ENCODE assay signal across 23 cellular contexts in genomic region chr2:10357193-10357592, GRCh38. TPM values are rescaled to one million over a fixed set of nuclear protein-coding genes. Genes with fewer than 3 reads are reported as not detected.
DNase-seq lines count a peak whose midpoint lies in the region; ATAC-seq, FAIRE-seq and TF ChIP-seq lines count a peak whose summit lies in the region.
"Had no signal": no experiment of that assay in that cellular context is flagged by ENCODE, and none has a peak within 500 bp of the region (broad histone marks: within the 10 kb centered on the region; RNA-seq: fewer than 3 reads in every experiment).

No MANE protein-coding gene starts in this region.

- H3K9ac ChIP-seq in H9 (ENCODE audit: extremely low read depth, insufficient read length, low read length): no peak overlapping the region
- H3K9ac ChIP-seq in K562 (ENCODE audit: insufficient read depth in 1 of 2, low read depth in 2 of 2, low read length in 2 of 2): peak overlapping the region in 1 of 2 experiments; percentile 57; a peak in 1 of 4 replicates
- H3K9ac ChIP-seq: KMS-11 had no signal

- peak overlapping the region; percentile 49; the same call in 1 of the 2 replicates for H3K14ac ChIP-seq in H9 (ENCODE audit: insufficient read depth, low read length)

- no peak overlapping the region for H4K5ac ChIP-seq in H9 (ENCODE audit: insufficient read length, low read depth, low read length)

- intact Hi-C loops in K562 (cut with micrococcal nuclease): no loop called here

- in situ Hi-C loops in K562 (cut with MboI): no loop called here

- H2BK120ac ChIP-seq in H9 (ENCODE audit: low read depth, low read length, poor library complexity, severe bottlenecking): no peak overlapping the region

- no peaks in the 10 kb centered on the region for H3K9me1 ChIP-seq in K562 (ENCODE audit: control insufficient read depth, insufficient read depth, low read length)

- TF ChIP-seq CTCF in H9 (conservative IDR thresholded peaks at IDR 0.05) (no peak), K562 (IDR thresholded peaks at IDR 0.05 in 2 of 3, conservative IDR thresholded peaks at IDR 0.05 in 1 of 3; ENCODE audit: insufficient read depth in 2 of 3, low read depth in 1 of 3, low read length in 3 of 3) (no peak), osteoblast (IDR thresholded peaks at IDR 0.05; ENCODE audit: extremely low read depth, low read depth, low read length) (no peak)

- H3K9me3 ChIP-seq in H9 (ENCODE audit: control insufficient read depth, low read depth, low read length) (no peaks in the 10 kb centered on the region), K562 (replicated peaks; ENCODE audit: control insufficient read depth, insufficient read depth, low read depth, low read length) (no peaks in the 10 kb centered on the region), osteoblast (ENCODE audit: low read depth, low read length) (no peaks in the 10 kb centered on the region)
- H3K9me3 ChIP-seq: BLaER1 treated with 17β-estradiol and CSF1 and Interleukin-3, amounts not matched to agents 10 nM and 100 nM; SJCRH30 had no signal

- H3K56ac ChIP-seq in H9 (ENCODE audit: insufficient read length, low read depth, low read length): no peak overlapping the region

- H3K27me3 Mint-ChIP-seq in activated T-cell treated with anti-CD3 and anti-CD28 coated beads, Interleukin-2, amount 50 U/mL, for 24 hours: no peaks in the 10 kb centered on the region
- no peaks in the 10 kb centered on the region for H3K27me3 Mint-ChIP-seq in activated T-cell treated with anti-CD3 and anti-CD28 coated beads, Interleukin-2, amount 50 U/mL, for 72 hours (ENCODE audit: low read depth)
- no peaks in the 10 kb centered on the region for H3K27me3 Mint-ChIP-seq in H9 (ENCODE audit: low read depth)
- H3K27me3 Mint-ChIP-seq: CD4-positive, alpha-beta memory T cell had no signal

- H3T11ph ChIP-seq in H9 (ENCODE audit: low read length): no peak overlapping the region

- peaks cover 55% of the 10 kb centered on the region for H3K4me1 Mint-ChIP-seq in activated T-cell treated with anti-CD3 and anti-CD28 coated beads, Interleukin-2, amount 50 U/mL, for 24 hours (ENCODE audit: low read depth)
- H3K4me1 Mint-ChIP-seq in activated T-cell treated with anti-CD3 and anti-CD28 coated beads, Interleukin-2, amount 50 U/mL, for 72 hours (ENCODE audit: low read depth): peaks cover 26% of the 10 kb centered on the region
- H3K4me1 Mint-ChIP-seq in H9: peaks cover 7 to 19% of the 10 kb centered on the region in 2 experiments

- H3K4me1 ChIP-seq in H9 (ENCODE audit: insufficient read depth, low read length) (no peaks in the 10 kb centered on the region), K562 (replicated peaks in 1 of 2; ENCODE audit: control insufficient read depth in 2 of 2, insufficient read depth in 2 of 2, low read length in 2 of 2) (peaks cover 0 to 22% of the 10 kb centered on the region in 2 experiments; a peak in 4 of 5 replicates), osteoblast (ENCODE audit: insufficient read depth, low read length) (no peaks in the 10 kb centered on the region)

- no peak for TF ChIP-seq POLR2A in K562 (conservative IDR thresholded peaks at IDR 0.05)

- no peak overlapping the region for H2BK12ac ChIP-seq in H9 (ENCODE audit: insufficient read length, low read depth, low read length)

- H3K4ac ChIP-seq in H9 (ENCODE audit: low read depth, low read length): no peak overlapping the region

- H3K9me3 Mint-ChIP-seq in activated T-cell treated with anti-CD3 and anti-CD28 coated beads, Interleukin-2, amount 50 U/mL, for 24 hours: no peaks in the 10 kb centered on the region
- H3K9me3 Mint-ChIP-seq in activated T-cell treated with anti-CD3 and anti-CD28 coated beads, Interleukin-2, amount 50 U/mL, for 72 hours: no peaks in the 10 kb centered on the region
- H3K9me3 Mint-ChIP-seq in H9: no peaks in the 10 kb centered on the region
- H3K9me3 Mint-ChIP-seq: CD4-positive, alpha-beta memory T cell had no signal

- DNase-seq in activated T-cell treated with anti-CD3 and anti-CD28 coated beads, Interleukin-2, amount 50 U/mL, for 24 hours: no peak
- no peak for DNase-seq in activated T-cell treated with anti-CD3 and anti-CD28 coated beads, Interleukin-2, amount 50 U/mL, for 72 hours
- no peak for DNase-seq in H9
- no peak for DNase-seq in K562 (ENCODE audit: extremely low read depth in 1 of 4, low spot score in 3 of 4)
- peak; percentile 88 for DNase-seq in osteoblast (ENCODE audit: insufficient read length, low spot score, missing footprints)
- DNase-seq in 8988T: no peak
- DNase-seq: CD4-positive, alpha-beta memory T cell; COR-L47; IMR-90; MM.1S; NCI-H2227 treated with DMSO at 0.1 percent for 48 hours; NCI-H526 treated with DMSO at 0.1 percent for 48 hours; PC-3; SJCRH30 had no signal

- H2AFZ ChIP-seq in H9 (ENCODE audit: low read length) (no peak overlapping the region), K562 (ENCODE audit: low read depth, low read length) (no peak overlapping the region), osteoblast (ENCODE audit: low read length) (no peak overlapping the region)

- H3K4me2 ChIP-seq in H9 (ENCODE audit: insufficient read depth, insufficient read length, low read length) (no peak overlapping the region), K562 (ENCODE audit: insufficient read depth, low read length) (no peak overlapping the region), osteoblast (ENCODE audit: insufficient read depth, low read length) (no peak overlapping the region)
- H3K4me2 ChIP-seq: KMS-11 had no signal

- no peak overlapping the region for H3K18ac ChIP-seq in H9 (ENCODE audit: insufficient read length, low read depth, low read length)

- no peak overlapping the region for H3K4me3 Mint-ChIP-seq in activated T-cell treated with anti-CD3 and anti-CD28 coated beads, Interleukin-2, amount 50 U/mL, for 24 hours
- H3K4me3 Mint-ChIP-seq in activated T-cell treated with anti-CD3 and anti-CD28 coated beads, Interleukin-2, amount 50 U/mL, for 72 hours: no peak overlapping the region
- no peak overlapping the region for H3K4me3 Mint-ChIP-seq in H9
- H3K4me3 Mint-ChIP-seq: CD4-positive, alpha-beta memory T cell had no signal

- no peak for TF ChIP-seq RAD21 in K562 (CRISPR knock-in tag; conservative IDR thresholded peaks at IDR 0.05 in 1 of 2, IDR thresholded peaks at IDR 0.05 in 1 of 2)

- no peak for FAIRE-seq in K562 (lab: Jason Lieb, UNC)
- FAIRE-seq: A204.1, G401.6, H1 had no signal

- H3K36me3 ChIP-seq in K562 (ENCODE audit: control insufficient read depth, insufficient read depth, low read length): peaks cover 20% of the 10 kb centered on the region; the same call in 2 of the 3 replicates
- peaks cover 5% of the 10 kb centered on the region for H3K36me3 ChIP-seq in osteoblast (ENCODE audit: insufficient read depth, low read length)
- H3K36me3 ChIP-seq: SJCRH30 had no signal

- no peak overlapping the region for H2AK5ac ChIP-seq in H9 (ENCODE audit: insufficient read length, low read length)

- H3K27ac Mint-ChIP-seq in activated T-cell treated with anti-CD3 and anti-CD28 coated beads, Interleukin-2, amount 50 U/mL, for 24 hours: peak overlapping the region; percentile 44
- no peak overlapping the region for H3K27ac Mint-ChIP-seq in activated T-cell treated with anti-CD3 and anti-CD28 coated beads, Interleukin-2, amount 50 U/mL, for 72 hours
- peak overlapping the region in 1 of 3 experiments; percentile 60; a peak in 2 of 7 replicates for H3K27ac Mint-ChIP-seq in H9

- no TSS peak for BruUV-seq in K562 (replicated peaks; lab: Mats Ljungman, UMichigan)

- no peak overlapping the region for H3K4me3 ChIP-seq in K562
- no peak overlapping the region for H3K4me3 ChIP-seq in osteoblast (ENCODE audit: insufficient read depth, low read length)
- H3K4me3 ChIP-seq: BLaER1 treated with 17β-estradiol and CSF1 and Interleukin-3, amounts not matched to agents 10 nM and 100 nM; SJCRH30 had no signal

- no CpG with 5 or more reads among the region's 9 CpGs for WGBS in H9 (ENCODE audit: extremely low coverage, insufficient read length, low lambda C conversion rate)
- 66% methylated on average over 9 of the region's 9 CpGs for WGBS in K562 (ENCODE audit: insufficient coverage, low coverage, missing lambda C conversion rate)

- H4K8ac ChIP-seq in H9 (replicated peaks; ENCODE audit: insufficient read length, low read depth, low read length): no peak overlapping the region

- no peaks in the 10 kb centered on the region for H3K27me3 ChIP-seq in H9 (ENCODE audit: insufficient read depth, low read length)
- no peaks in the 10 kb centered on the region for H3K27me3 ChIP-seq in K562 (ENCODE audit: control insufficient read depth in 2 of 2, insufficient read depth in 2 of 2, low read length in 2 of 2)
- no peaks in the 10 kb centered on the region for H3K27me3 ChIP-seq in osteoblast (ENCODE audit: insufficient read depth, low read length)
- H3K27me3 ChIP-seq: BLaER1 treated with 17β-estradiol and CSF1 and Interleukin-3, amounts not matched to agents 10 nM and 100 nM; SJCRH30 had no signal

- peaks cover 26% of the 10 kb centered on the region for H3K36me3 Mint-ChIP-seq in activated T-cell treated with anti-CD3 and anti-CD28 coated beads, Interleukin-2, amount 50 U/mL, for 24 hours (ENCODE audit: low read depth)
- peaks cover 0 to 1% of the 10 kb centered on the region in 2 donors for H3K36me3 Mint-ChIP-seq in activated T-cell treated with anti-CD3 and anti-CD28 coated beads, Interleukin-2, amount 50 U/mL, for 72 hours (ENCODE audit: insufficient read depth in 2 of 2)
- no peaks in the 10 kb centered on the region for H3K36me3 Mint-ChIP-seq in H9 (ENCODE audit: insufficient read depth in 1 of 3, low read depth in 3 of 3)

- TF ChIP-seq EP300 in K562 (IDR thresholded peaks at IDR 0.05; ENCODE audit: low read length): no peak

- no peaks in the 10 kb centered on the region for H4K20me1 ChIP-seq in H9 (ENCODE audit: control insufficient read depth, insufficient read depth, insufficient read length)
- H4K20me1 ChIP-seq in K562 (replicated peaks; ENCODE audit: control insufficient read depth, insufficient read depth, low read length): peaks cover 15% of the 10 kb centered on the region; the same call in 1 of the 2 replicates
- H4K20me1 ChIP-seq in osteoblast (ENCODE audit: insufficient read depth, low read length): peaks cover 32% of the 10 kb centered on the region

- H2BK15ac ChIP-seq in H9 (ENCODE audit: low read depth, low read length): no peak overlapping the region

- POLR2A ChIA-PET in K562 (lab: Yijun Ruan, JAX): no interaction called here

- H3K23ac ChIP-seq in H9 (ENCODE audit: insufficient read length, low read depth, low read length): no peak overlapping the region

- H3K27ac ChIP-seq in H9 (ENCODE audit: insufficient read length, low read depth, low read length) (no peak overlapping the region), K562 (ENCODE audit: extremely low read depth, low read depth, low read length) (no peak overlapping the region), osteoblast (ENCODE audit: low read depth, low read length) (no peak overlapping the region)
- H3K27ac ChIP-seq: BLaER1 treated with 17β-estradiol and CSF1 and Interleukin-3, amounts not matched to agents 10 nM and 100 nM; KMS-11; SJCRH30 had no signal

- no peaks in the 10 kb centered on the region for H3K79me1 ChIP-seq in H9 (ENCODE audit: insufficient read depth, low read depth, low read length, poor library complexity, severe bottlenecking)

- no peaks in the 10 kb centered on the region for H3K23me2 ChIP-seq in H9 (ENCODE audit: insufficient read length, low read depth, low read length, poor library complexity, severe bottlenecking)

- no peak for ATAC-seq in activated T-cell treated with anti-CD3 and anti-CD28 coated beads, Interleukin-2, amount 50 U/mL, for 72 hours (replicated peaks in 1 of 2)
- no peak; the same call in 2 of the 3 replicates for ATAC-seq in K562
- ATAC-seq in GM18909 (IDR thresholded peaks at IDR 0.05; ENCODE audit: poor library complexity, unreplicated experiment): no peak
- ATAC-seq in GM18868 (IDR thresholded peaks at IDR 0.05; ENCODE audit: unreplicated experiment): no peak
- ATAC-seq: HCT116, PC-3, Right ventricle myocardium inferior had no signal

- H2BK20ac ChIP-seq in H9 (ENCODE audit: low read depth, low read length, poor library complexity, severe bottlenecking): no peak overlapping the region

- no peak overlapping the region for H2BK5ac ChIP-seq in H9 (ENCODE audit: insufficient read length, low read length)

- H3K79me2 ChIP-seq in H9 (ENCODE audit: insufficient read depth, low read length) (0 out of 2 replicates have a peak, but pooled peaks cover 2% of the 10 kb centered on the region), K562 (ENCODE audit: control insufficient read depth, insufficient read depth, low read length) (0 out of 3 replicates have a peak, but pooled peaks cover 16% of the 10 kb centered on the region), osteoblast (ENCODE audit: insufficient read depth, low read length) (peaks cover 97% of the 10 kb centered on the region)

- CTCF ChIA-PET in K562 (lab: Yijun Ruan, JAX; ENCODE audit: low intra/inter-chr PET ratio): no interaction called here

- peak overlapping the region; percentile 3 for H4K91ac ChIP-seq in H9 (ENCODE audit: insufficient read length, low read depth, low read length)

RNA-seq across cellular contexts. Expression of gene HPCAL1, which starts 54.5 kb away (rescaled TPM):
- total RNA-seq in activated T-cell treated with anti-CD3 and anti-CD28 coated beads, Interleukin-2, amount 50 U/mL, for 72 hours: 10 to 100 TPM; 43.9 to 52.0 TPM
- 4.7 and 5.9 TPM in 2 replicates for total RNA-seq in H9 (2021)
- total RNA-seq in K562 (2011; cell fraction: chromatin; rRNA removed; ENCODE audit: low replicate concordance): 25.1 and 67.2 TPM in 2 replicates
- 37.1 and 44.9 TPM in 2 replicates for total RNA-seq in K562 (2011; cell fraction: nucleolus; rRNA removed)
- 28.7 and 29.2 TPM in 2 replicates for total RNA-seq in K562 (2011; cell fraction: nucleoplasm; rRNA removed)
- total RNA-seq in K562 (2014; rRNA removed): 56.2 and 62.9 TPM in 2 replicates
- 9.5 and 10.9 TPM in 2 replicates for total RNA-seq in K562 (2014; rRNA removed; fragmentation: Illumina TruSeq; extraction: Trizol)
- total RNA-seq in K562 (2015; rRNA removed; fragmentation: Illumina TruSeq; extraction: Trizol): 20.2 and 25.0 TPM in 2 replicates
- 61.5 and 65.5 TPM in 2 replicates for total RNA-seq in K562 (2021)
- 23.9 and 48.2 TPM in 2 replicates for polyA plus RNA-seq in K562 (2011; rRNA removed)
- polyA plus RNA-seq in K562 (2011; cell fraction: cytosol; rRNA removed): 44.1 and 78.0 TPM in 2 replicates
- polyA plus RNA-seq in K562 (2011; cell fraction: nucleus; rRNA removed): 49.6 and 80.3 TPM in 2 replicates
- 67.3 and 117 TPM in 2 replicates for polyA plus RNA-seq in K562 (2012)
- 36.5 and 74.6 TPM in 2 replicates for polyA plus RNA-seq in K562 (2014; fragmentation: Illumina TruSeq; extraction: Trizol)
- 1 to 10 TPM; 2.7 to 3.1 TPM for polyA plus RNA-seq in K562 (2014; fragmentation: Nextera tagmentation; extraction: Ambion mirVana)
- 41.0 and 44.2 TPM in 2 replicates for polyA plus RNA-seq in K562 (2014; rRNA removed)
- 11.6 and 13.9 TPM in 2 replicates for polyA minus RNA-seq in K562 (2011; rRNA and poly(A)+ RNA removed)
- 32.4 and 46.1 TPM in 2 replicates for polyA minus RNA-seq in K562 (2011; cell fraction: cytosol; rRNA and poly(A)+ RNA removed)
- polyA minus RNA-seq in K562 (2011; cell fraction: nucleus; rRNA and poly(A)+ RNA removed): 19.9 and 22.5 TPM in 2 replicates
- total RNA-seq in osteoblast: 47.1 and 57.2 TPM in 2 replicates
